ENCODE assay signal across 1 cellular context in the genomic region with DNA sequence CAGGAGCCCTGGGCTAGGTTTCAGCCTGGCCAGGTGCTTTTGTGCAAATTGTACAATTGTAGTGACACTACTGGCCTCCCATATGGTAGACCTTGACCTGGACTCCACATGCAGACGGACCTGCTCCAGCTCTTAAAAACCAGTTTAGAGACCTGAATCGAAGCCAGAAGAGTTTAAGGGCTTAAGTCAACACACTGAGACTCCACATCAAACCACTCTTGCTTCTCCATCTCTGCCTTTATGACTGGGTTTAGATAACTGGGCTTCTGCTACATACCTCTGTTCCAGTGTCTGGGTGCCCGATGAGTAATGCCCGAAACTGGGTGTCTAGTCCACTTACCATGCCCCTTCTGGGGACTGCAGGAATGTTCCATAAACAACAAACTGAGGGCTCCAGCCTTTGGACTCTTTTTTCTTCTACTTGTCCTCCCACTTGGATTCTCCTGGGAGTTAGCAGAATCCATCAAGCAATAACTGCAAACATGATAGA.
TF ChIP-seq lines count a peak whose summit lies in the region.

No MANE protein-coding gene starts in this region.

TF ChIP-seq in HEK293, 187 proteins besides CTCF, POLR2A, EP300 and RAD21 (continued from another document):
- TF ChIP-seq, protein P1, sequence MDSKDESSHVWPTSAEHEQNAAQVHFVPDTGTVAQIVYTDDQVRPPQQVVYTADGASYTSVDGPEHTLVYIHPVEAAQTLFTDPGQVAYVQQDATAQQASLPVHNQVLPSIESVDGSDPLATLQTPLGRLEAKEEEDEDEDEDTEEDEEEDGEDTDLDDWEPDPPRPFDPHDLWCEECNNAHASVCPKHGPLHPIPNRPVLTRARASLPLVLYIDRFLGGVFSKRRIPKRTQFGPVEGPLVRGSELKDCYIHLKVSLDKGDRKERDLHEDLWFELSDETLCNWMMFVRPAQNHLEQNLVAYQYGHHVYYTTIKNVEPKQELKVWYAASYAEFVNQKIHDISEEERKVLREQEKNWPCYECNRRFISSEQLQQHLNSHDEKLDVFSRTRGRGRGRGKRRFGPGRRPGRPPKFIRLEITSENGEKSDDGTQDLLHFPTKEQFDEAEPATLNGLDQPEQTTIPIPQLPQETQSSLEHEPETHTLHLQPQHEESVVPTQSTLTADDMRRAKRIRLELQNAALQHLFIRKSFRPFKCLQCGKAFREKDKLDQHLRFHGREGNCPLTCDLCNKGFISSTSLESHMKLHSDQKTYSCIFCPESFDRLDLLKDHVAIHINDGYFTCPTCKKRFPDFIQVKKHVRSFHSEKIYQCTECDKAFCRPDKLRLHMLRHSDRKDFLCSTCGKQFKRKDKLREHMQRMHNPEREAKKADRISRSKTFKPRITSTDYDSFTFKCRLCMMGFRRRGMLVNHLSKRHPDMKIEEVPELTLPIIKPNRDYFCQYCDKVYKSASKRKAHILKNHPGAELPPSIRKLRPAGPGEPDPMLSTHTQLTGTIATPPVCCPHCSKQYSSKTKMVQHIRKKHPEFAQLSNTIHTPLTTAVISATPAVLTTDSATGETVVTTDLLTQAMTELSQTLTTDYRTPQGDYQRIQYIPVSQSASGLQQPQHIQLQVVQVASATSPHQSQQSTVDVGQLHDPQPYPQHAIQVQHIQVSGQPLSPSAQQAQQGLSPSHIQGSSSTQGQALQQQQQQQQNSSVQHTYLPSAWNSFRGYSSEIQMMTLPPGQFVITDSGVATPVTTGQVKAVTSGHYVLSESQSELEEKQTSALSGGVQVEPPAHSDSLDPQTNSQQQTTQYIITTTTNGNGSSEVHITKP (tag by site-specific recombination; IDR thresholded peaks at IDR 0.05) = peak; percentile 70; the same call in 1 of the 2 replicates
- TF ChIP-seq ZNF37A (tag by site-specific recombination; IDR thresholded peaks at IDR 0.05) = no peak
- TF ChIP-seq ZNF747 (tag by site-specific recombination; IDR thresholded peaks at IDR 0.05) = no peak
- no peak for TF ChIP-seq ZBTB7A (tag by site-specific recombination; IDR thresholded peaks at IDR 0.05; ENCODE audit: low read depth)
- TF ChIP-seq ZNF202 (tag by site-specific recombination; IDR thresholded peaks at IDR 0.05; ENCODE audit: borderline replicate concordance) = no peak
- TF ChIP-seq HOXA7 (CRISPR knock-in tag; IDR thresholded peaks at IDR 0.05; ENCODE audit: borderline replicate concordance) = no peak
- TF ChIP-seq ZBTB8A (tag by site-specific recombination; IDR thresholded peaks at IDR 0.05) = peak; percentile 80
- TF ChIP-seq ZNF221 (tag by site-specific recombination; IDR thresholded peaks at IDR 0.05; ENCODE audit: borderline replicate concordance) = no peak
